In the genomic region with DNA sequence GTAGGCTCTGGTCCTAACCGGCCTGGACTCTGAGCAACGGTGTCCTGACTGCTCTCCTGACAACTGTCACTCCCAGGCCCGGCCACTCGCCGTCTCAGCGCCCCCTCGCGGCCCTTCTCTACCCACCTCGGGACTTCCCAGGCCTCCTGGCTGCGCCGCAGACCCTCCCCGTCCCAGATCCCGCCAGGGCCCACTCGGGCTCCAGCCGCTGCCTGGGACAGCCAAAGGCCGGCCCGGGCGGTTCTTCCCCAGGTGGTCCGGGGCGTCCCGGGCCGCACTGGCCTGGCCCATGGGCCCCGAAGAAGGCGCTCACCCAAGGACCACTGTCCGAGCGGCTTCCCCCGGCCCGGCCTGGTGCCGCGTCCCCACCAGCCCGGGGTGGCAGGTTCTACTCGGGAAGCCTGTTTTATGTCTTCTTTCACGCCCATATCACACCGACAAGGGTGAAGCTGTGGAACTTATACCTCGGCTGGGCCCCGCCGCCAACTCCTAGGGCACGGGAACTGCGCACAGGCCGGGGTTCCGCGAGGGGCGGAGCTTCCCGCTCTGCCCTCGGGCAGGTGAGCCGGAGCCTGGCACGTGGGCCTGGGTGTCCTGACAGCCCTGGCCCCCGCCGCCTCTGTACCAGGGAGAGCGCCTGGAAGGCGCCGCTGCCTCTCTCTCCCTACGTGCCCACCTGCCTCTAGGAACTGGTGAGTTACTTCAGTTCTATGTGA, we compare ENCODE assay signal across 8 cellular contexts.
DNase-seq lines count a peak whose midpoint lies in the region; ATAC-seq and TF ChIP-seq lines count a peak whose summit lies in the region.

No MANE protein-coding gene starts in this region.

- TF ChIP-seq CTCF in LNCAP (IDR thresholded peaks at IDR 0.05) (peak; percentile 30; the same call in 1 of the 2 replicates), coronary artery (IDR thresholded peaks at IDR 0.05) (peak; percentile 77), lower leg skin (IDR thresholded peaks at IDR 0.05) (no peak)

- DNase-seq in DMS53 (lab: John Stamatoyannopoulos, UW) (peak; percentile 95), coronary artery (ENCODE audit: low spot score) (peak; percentile 83), lower leg skin (ENCODE audit: low spot score in 2 of 2) (peak; percentile 60 to 93)
- DNase-seq in activated CD4-positive, alpha-beta T cell treated with anti-CD3 and anti-CD28 coated beads for 48 hours = peak; percentile 85
- peak; percentile 81 for DNase-seq in stimulated activated CD4-positive, alpha-beta T cell treated with anti-CD3 and anti-CD28 coated beads, Interleukin-4, amount 100 ng/mL, for 1 hour
- no peak for DNase-seq in NK-92 treated with Interleukin-12 subunit alpha and Interleukin-12 subunit beta, amount 100 ng/mL, for 24 hours (lab: John Stamatoyannopoulos, UW)

- H3K27ac ChIP-seq in coronary artery = peak overlapping the region; percentile 59 to 77

- intact Hi-C loops in lower leg skin (cut with DNase I; ENCODE audit: low total_unique reads) = no loop called here

- ATAC-seq in GM21576 (IDR thresholded peaks at IDR 0.05; ENCODE audit: unreplicated experiment) = peak; percentile 91

- no peak for TF ChIP-seq POLR2A in lower leg skin (IDR thresholded peaks at IDR 0.05)

- H3K4me3 ChIP-seq in coronary artery = peak overlapping the region; percentile 81
- H3K4me3 ChIP-seq in lower leg skin (ENCODE audit: low read depth, poor library complexity, severe bottlenecking) = peak overlapping the region; percentile 28

- 25 to 28% methylated on average over 24 to 43 of the region's 53 CpGs for WGBS in lower leg skin, 2 donors

Comparison
In these comparisons a context has a peak if more than half of its experiments do, and no peak if none do; other contexts are left out.
1. CTCF ChIP-seq: peak in LNCAP (single experiment) and coronary artery (single experiment); none in lower leg skin (0 of 3).